Comparison of ENCODE assay signal across 11 cellular contexts in genomic region chr10:95513941-95514392, GRCh38. TPM values are rescaled to one million over a fixed set of nuclear protein-coding genes. Genes with fewer than 3 reads are reported as not detected.
DNase-seq lines count a peak whose midpoint lies in the region; ATAC-seq and TF ChIP-seq lines count a peak whose summit lies in the region.
"Had no signal": no experiment of that assay in that cellular context is flagged by ENCODE, and none has a peak within 500 bp of the region (broad histone marks: within the 10 kb centered on the region; RNA-seq: fewer than 3 reads in every experiment).

No MANE protein-coding gene starts in this region.

- no peaks in the 10 kb centered on the region for H3K27me3 ChIP-seq in breast epithelium
- H3K27me3 ChIP-seq: spleen had no signal

- peak overlapping the region; percentile 73 to 80 for H3K27ac ChIP-seq in breast epithelium
- peak overlapping the region; percentile 32 for H3K27ac ChIP-seq in temporal lobe (ENCODE audit: low read depth, low read length)

- H3K36me3 ChIP-seq in breast epithelium, result no peaks in the 10 kb centered on the region
- H3K36me3 ChIP-seq: spleen had no signal

- TF ChIP-seq POLR2A in breast epithelium (IDR thresholded peaks at IDR 0.05), result no peak

- ATAC-seq in activated CD4-positive, alpha-beta T cell treated with anti-CD3 and anti-CD28 coated beads for 36 hours, result peak; percentile 96
- ATAC-seq in HG02884 (IDR thresholded peaks at IDR 0.05; ENCODE audit: unreplicated experiment), result no peak
- ATAC-seq in GM21390 (IDR thresholded peaks at IDR 0.05; ENCODE audit: unreplicated experiment), result no peak

- no peak for TF ChIP-seq CTCF in breast epithelium (IDR thresholded peaks at IDR 0.05)

- no peak overlapping the region for H3K27ac Mint-ChIP-seq in activated CD4-positive, alpha-beta T cell treated with anti-CD3 and anti-CD28 coated beads for 36 hours
- H3K27ac Mint-ChIP-seq: activated naive CD8-positive, alpha-beta T cell had no signal

- CTCF ChIA-PET in activated CD4-positive, alpha-beta T cell treated with anti-CD3 and anti-CD28 coated beads for 36 hours (lab: Charles Lee), result no interaction called here

- H3K9me3 ChIP-seq in breast epithelium, result no peaks in the 10 kb centered on the region
- H3K9me3 ChIP-seq: spleen had no signal

- H3K36me3 Mint-ChIP-seq in activated CD4-positive, alpha-beta T cell treated with anti-CD3 and anti-CD28 coated beads for 36 hours (ENCODE audit: low read depth), result no peaks in the 10 kb centered on the region
- H3K36me3 Mint-ChIP-seq: activated naive CD8-positive, alpha-beta T cell had no signal

- H3K4me1 Mint-ChIP-seq in activated CD4-positive, alpha-beta T cell treated with anti-CD3 and anti-CD28 coated beads for 36 hours, result peaks cover 11% of the 10 kb centered on the region

- peak; percentile 54 for DNase-seq in activated CD4-positive, alpha-beta T cell treated with anti-CD3 and anti-CD28 coated beads for 36 hours
- no peak for DNase-seq in activated CD4-positive, alpha-beta T cell treated with anti-CD3 and anti-CD28 coated beads for 1 hour
- DNase-seq in breast epithelium (ENCODE audit: low spot score in 2 of 2) (peak in 1 of 2 donors; percentile 74), kidney glomerular epithelial cell (lab: John Stamatoyannopoulos, UW) (peak; percentile 91), DMS79 treated with DMSO at 0.1 percent for 48 hours (lab: John Stamatoyannopoulos, UW) (no peak)
- DNase-seq: NCI-H510A, spleen had no signal

- no peak overlapping the region for H3K4me3 ChIP-seq in breast epithelium
- H3K4me3 ChIP-seq: spleen had no signal

- peaks cover 5 to 8% of the 10 kb centered on the region in 2 donors for H3K4me1 ChIP-seq in breast epithelium

- H3K27me3 Mint-ChIP-seq in activated CD4-positive, alpha-beta T cell treated with anti-CD3 and anti-CD28 coated beads for 36 hours, result peaks cover 4% of the 10 kb centered on the region
- H3K27me3 Mint-ChIP-seq: activated naive CD8-positive, alpha-beta T cell had no signal

- no peaks in the 10 kb centered on the region for H3K9me3 Mint-ChIP-seq in activated CD4-positive, alpha-beta T cell treated with anti-CD3 and anti-CD28 coated beads for 36 hours (ENCODE audit: low read depth)

- POLR2A ChIA-PET in activated CD4-positive, alpha-beta T cell treated with anti-CD3 and anti-CD28 coated beads for 36 hours (lab: Charles Lee), result no interaction called here

- no peak overlapping the region for H3K4me3 Mint-ChIP-seq in activated CD4-positive, alpha-beta T cell treated with anti-CD3 and anti-CD28 coated beads for 36 hours
- H3K4me3 Mint-ChIP-seq: activated naive CD8-positive, alpha-beta T cell had no signal

- intact Hi-C loops in activated CD4-positive, alpha-beta T cell treated with anti-CD3 and anti-CD28 coated beads for 36 hours (cut with DNase I, micrococcal nuclease), result loop anchor here in 1 of 2 experiments (1.0 kb wide), 1 partner anchor 15 kb away; no protein-coding TSS in a partner anchor
- intact Hi-C loops in breast epithelium (cut with DNase I; ENCODE audit: low total_unique reads), result no loop called here

RNA-seq across cellular contexts. Expression of gene SORBS1, which starts 47.2 kb away (rescaled TPM):
- 1 to 10 TPM in 1 of 2 experiments, under 1 TPM in 1; 0.69 to 1.0 TPM for total RNA-seq in activated CD4-positive, alpha-beta T cell treated with anti-CD3 and anti-CD28 coated beads for 36 hours
- 100 to 1,000 TPM; 156 to 455 (median 200) TPM for total RNA-seq in breast epithelium
- 101 TPM for total RNA-seq in temporal lobe

Comparison
In these comparisons a context has a peak if more than half of its experiments do, and no peak if none do; other contexts are left out.
1. DNase-seq: peak in activated CD4-positive, alpha-beta T cell treated with anti-CD3 and anti-CD28 coated beads for 36 hours (single experiment) and kidney glomerular epithelial cell (single experiment); none in activated CD4-positive, alpha-beta T cell treated with anti-CD3 and anti-CD28 coated beads for 1 hour (single experiment) and DMS79 treated with DMSO at 0.1 percent for 48 hours (single experiment).
2. RNA of gene SORBS1, which starts 47.2 kb away (total RNA-seq): 156 to 455 TPM in breast epithelium and 101 TPM in temporal lobe (single experiment); 0.69 to 1.0 TPM in activated CD4-positive, alpha-beta T cell treated with anti-CD3 and anti-CD28 coated beads for 36 hours; every median in the first group is over 10 times any median in the second.